In the genomic region with DNA sequence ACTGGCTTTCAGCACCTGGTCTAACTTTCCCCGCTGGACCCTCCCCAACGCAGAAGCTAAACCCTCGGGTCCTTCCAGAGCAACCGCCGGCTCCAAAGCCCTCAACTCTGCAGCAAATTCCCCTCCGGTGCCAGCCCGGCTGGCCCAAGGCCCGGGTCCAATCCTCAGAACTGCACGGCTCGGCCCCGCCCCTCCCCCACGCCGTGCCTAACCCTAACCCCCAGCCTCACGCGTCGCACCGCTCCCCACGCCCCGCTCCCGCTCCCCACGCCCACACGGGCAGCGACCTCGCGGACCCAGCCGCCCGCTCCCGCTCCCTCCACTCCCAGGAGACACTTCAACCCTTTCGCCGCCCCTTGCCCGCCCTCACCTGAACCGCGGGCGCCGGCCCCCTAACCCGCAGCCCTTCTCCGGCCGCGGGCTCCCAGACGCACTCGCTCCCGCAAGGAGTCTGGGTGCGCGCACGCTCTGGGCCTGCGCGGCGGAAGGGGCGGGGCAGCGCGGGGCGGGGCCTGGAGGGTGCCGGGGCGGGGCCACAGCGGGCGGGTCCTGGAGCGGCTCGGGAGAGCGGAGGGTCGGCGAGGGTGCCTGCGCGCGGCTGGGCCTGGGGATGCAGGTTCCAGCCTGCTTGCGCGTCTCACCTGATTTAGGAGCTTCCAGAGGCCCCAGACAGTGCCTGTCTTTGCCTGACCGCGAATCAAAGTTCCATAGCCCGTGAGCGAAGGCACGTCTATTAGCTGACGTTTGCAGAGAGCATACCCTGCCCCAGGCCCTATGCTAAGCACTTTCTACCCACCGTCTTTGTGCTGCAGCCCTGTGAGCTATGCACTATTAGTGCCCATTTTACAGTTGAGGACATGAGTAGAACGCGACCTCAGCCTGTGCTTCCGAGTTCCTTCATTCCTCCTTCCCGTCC, we compare ENCODE assay signal across 1 cellular context.
TF ChIP-seq lines count a peak whose summit lies in the region.

A gene (minus strand): TSS at position 453 of the 916 bp plus-strand sequence. CDS start 2,729 bp downstream, outside the sequence.

TF ChIP-seq in HepG2, 621 proteins besides CTCF, POLR2A, EP300 and RAD21 (continued from another document and continues in another):
- TF ChIP-seq, protein P1, sequence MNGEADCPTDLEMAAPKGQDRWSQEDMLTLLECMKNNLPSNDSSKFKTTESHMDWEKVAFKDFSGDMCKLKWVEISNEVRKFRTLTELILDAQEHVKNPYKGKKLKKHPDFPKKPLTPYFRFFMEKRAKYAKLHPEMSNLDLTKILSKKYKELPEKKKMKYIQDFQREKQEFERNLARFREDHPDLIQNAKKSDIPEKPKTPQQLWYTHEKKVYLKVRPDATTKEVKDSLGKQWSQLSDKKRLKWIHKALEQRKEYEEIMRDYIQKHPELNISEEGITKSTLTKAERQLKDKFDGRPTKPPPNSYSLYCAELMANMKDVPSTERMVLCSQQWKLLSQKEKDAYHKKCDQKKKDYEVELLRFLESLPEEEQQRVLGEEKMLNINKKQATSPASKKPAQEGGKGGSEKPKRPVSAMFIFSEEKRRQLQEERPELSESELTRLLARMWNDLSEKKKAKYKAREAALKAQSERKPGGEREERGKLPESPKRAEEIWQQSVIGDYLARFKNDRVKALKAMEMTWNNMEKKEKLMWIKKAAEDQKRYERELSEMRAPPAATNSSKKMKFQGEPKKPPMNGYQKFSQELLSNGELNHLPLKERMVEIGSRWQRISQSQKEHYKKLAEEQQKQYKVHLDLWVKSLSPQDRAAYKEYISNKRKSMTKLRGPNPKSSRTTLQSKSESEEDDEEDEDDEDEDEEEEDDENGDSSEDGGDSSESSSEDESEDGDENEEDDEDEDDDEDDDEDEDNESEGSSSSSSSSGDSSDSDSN (CRISPR knock-in tag; IDR thresholded peaks at IDR 0.05), result peak; percentile 13; the same call in 1 of the 2 replicates
- TF ChIP-seq, protein P2, sequence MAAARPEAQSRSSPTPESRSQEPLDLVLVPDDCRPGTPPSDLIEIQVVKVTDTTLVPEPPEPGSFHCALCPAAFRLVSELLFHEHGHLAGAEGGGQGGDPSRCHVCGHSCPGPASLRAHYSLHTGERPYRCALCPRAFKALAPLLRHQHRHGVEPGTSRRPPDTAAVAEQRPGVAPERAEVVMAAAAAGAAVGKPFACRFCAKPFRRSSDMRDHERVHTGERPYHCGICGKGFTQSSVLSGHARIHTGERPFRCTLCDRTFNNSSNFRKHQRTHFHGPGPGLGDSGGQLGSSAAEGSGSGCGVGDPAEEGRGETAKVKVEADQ (CRISPR knock-in tag; IDR thresholded peaks at IDR 0.05; ENCODE audit: borderline replicate concordance), result no peak
- TF ChIP-seq KMT2A (CRISPR knock-in tag; IDR thresholded peaks at IDR 0.05) (peak; percentile 39; the same call in 1 of the 2 replicates), HOXA3 (CRISPR knock-in tag; IDR thresholded peaks at IDR 0.05) (0 out of 2 replicates have a peak, but pooled peaks have one; percentile 21), ZNF556 (CRISPR knock-in tag; IDR thresholded peaks at IDR 0.05; ENCODE audit: borderline replicate concordance) (peak; percentile 79; the same call in 1 of the 2 replicates), IRF2 (CRISPR knock-in tag; IDR thresholded peaks at IDR 0.05) (no peak), ZNF816 (CRISPR knock-in tag; IDR thresholded peaks at IDR 0.05; ENCODE audit: borderline replicate concordance) (peak; percentile 67; the same call in 1 of the 2 replicates), ZNF383 (CRISPR knock-in tag; IDR thresholded peaks at IDR 0.05; ENCODE audit: borderline replicate concordance) (no peak), MTA1 (CRISPR knock-in tag; IDR thresholded peaks at IDR 0.05; ENCODE audit: borderline replicate concordance) (no peak), ZNF724P (CRISPR knock-in tag; IDR thresholded peaks at IDR 0.05; ENCODE audit: borderline replicate concordance) (0 out of 2 replicates have a peak, but pooled peaks have one; percentile 26), SRSF4 (IDR thresholded peaks at IDR 0.05; ENCODE audit: low read depth, low read length, poor library complexity, severe bottlenecking) (no peak), NFATC3 (CRISPR knock-in tag; IDR thresholded peaks at IDR 0.05) (no peak), BRCA1 (CRISPR knock-in tag; IDR thresholded peaks at IDR 0.05) (no peak), ZBTB42 (CRISPR knock-in tag; IDR thresholded peaks at IDR 0.05) (no peak), CENPT (CRISPR knock-in tag; IDR thresholded peaks at IDR 0.05; ENCODE audit: low read depth) (no peak), RBM39 (IDR thresholded peaks at IDR 0.05; ENCODE audit: low read depth, low read length, poor library complexity, severe bottlenecking) (no peak), MAFK (conservative IDR thresholded peaks at IDR 0.05 in 1 of 2, IDR thresholded peaks at IDR 0.05 in 1 of 2; ENCODE audit: low read length in 2 of 2) (0 out of 4 replicates have a peak, but pooled peaks have one; percentile 7 to 19), ZNF788 (CRISPR knock-in tag; IDR thresholded peaks at IDR 0.05; ENCODE audit: borderline replicate concordance) (peak; percentile 55; the same call in 1 of the 2 replicates), DNMT1 (CRISPR knock-in tag; IDR thresholded peaks at IDR 0.05) (peak; percentile 33; the same call in 1 of the 2 replicates)
- TF ChIP-seq, protein P3, sequence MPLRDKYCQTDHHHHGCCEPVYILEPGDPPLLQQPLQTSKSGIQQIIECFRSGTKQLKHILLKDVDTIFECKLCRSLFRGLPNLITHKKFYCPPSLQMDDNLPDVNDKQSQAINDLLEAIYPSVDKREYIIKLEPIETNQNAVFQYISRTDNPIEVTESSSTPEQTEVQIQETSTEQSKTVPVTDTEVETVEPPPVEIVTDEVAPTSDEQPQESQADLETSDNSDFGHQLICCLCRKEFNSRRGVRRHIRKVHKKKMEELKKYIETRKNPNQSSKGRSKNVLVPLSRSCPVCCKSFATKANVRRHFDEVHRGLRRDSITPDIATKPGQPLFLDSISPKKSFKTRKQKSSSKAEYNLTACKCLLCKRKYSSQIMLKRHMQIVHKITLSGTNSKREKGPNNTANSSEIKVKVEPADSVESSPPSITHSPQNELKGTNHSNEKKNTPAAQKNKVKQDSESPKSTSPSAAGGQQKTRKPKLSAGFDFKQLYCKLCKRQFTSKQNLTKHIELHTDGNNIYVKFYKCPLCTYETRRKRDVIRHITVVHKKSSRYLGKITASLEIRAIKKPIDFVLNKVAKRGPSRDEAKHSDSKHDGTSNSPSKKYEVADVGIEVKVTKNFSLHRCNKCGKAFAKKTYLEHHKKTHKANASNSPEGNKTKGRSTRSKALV (CRISPR knock-in tag; IDR thresholded peaks at IDR 0.05), result peak; percentile 40; the same call in 1 of the 2 replicates
- TF ChIP-seq, protein P4, sequence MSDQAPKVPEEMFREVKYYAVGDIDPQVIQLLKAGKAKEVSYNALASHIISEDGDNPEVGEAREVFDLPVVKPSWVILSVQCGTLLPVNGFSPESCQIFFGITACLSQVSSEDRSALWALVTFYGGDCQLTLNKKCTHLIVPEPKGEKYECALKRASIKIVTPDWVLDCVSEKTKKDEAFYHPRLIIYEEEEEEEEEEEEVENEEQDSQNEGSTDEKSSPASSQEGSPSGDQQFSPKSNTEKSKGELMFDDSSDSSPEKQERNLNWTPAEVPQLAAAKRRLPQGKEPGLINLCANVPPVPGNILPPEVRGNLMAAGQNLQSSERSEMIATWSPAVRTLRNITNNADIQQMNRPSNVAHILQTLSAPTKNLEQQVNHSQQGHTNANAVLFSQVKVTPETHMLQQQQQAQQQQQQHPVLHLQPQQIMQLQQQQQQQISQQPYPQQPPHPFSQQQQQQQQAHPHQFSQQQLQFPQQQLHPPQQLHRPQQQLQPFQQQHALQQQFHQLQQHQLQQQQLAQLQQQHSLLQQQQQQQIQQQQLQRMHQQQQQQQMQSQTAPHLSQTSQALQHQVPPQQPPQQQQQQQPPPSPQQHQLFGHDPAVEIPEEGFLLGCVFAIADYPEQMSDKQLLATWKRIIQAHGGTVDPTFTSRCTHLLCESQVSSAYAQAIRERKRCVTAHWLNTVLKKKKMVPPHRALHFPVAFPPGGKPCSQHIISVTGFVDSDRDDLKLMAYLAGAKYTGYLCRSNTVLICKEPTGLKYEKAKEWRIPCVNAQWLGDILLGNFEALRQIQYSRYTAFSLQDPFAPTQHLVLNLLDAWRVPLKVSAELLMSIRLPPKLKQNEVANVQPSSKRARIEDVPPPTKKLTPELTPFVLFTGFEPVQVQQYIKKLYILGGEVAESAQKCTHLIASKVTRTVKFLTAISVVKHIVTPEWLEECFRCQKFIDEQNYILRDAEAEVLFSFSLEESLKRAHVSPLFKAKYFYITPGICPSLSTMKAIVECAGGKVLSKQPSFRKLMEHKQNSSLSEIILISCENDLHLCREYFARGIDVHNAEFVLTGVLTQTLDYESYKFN (CRISPR knock-in tag; conservative IDR thresholded peaks at IDR 0.05), result no peak; the same call in 1 of the 2 replicates
- TF ChIP-seq, protein P5, sequence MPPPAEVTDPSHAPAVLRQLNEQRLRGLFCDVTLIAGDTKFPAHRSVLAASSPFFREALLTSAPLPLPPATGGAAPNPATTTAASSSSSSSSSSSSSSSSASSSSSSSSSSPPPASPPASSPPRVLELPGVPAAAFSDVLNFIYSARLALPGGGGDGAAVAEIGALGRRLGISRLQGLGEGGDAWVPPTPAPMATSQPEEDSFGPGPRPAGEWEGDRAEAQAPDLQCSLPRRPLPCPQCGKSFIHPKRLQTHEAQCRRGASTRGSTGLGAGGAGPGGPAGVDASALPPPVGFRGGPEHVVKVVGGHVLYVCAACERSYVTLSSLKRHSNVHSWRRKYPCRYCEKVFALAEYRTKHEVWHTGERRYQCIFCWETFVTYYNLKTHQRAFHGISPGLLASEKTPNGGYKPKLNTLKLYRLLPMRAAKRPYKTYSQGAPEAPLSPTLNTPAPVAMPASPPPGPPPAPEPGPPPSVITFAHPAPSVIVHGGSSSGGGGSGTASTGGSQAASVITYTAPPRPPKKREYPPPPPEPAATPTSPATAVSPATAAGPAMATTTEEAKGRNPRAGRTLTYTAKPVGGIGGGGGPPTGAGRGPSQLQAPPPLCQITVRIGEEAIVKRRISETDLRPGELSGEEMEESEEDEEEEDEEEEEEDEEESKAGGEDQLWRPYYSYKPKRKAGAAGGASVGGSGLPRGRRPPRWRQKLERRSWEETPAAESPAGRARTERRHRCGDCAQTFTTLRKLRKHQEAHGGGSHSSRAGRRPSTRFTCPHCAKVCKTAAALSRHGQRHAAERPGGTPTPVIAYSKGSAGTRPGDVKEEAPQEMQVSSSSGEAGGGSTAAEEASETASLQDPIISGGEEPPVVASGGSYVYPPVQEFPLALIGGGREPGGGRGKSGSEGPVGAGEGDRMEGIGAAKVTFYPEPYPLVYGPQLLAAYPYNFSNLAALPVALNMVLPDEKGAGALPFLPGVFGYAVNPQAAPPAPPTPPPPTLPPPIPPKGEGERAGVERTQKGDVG (CRISPR knock-in tag; IDR thresholded peaks at IDR 0.05; ENCODE audit: borderline replicate concordance), result no peak
- TF ChIP-seq, protein P6, sequence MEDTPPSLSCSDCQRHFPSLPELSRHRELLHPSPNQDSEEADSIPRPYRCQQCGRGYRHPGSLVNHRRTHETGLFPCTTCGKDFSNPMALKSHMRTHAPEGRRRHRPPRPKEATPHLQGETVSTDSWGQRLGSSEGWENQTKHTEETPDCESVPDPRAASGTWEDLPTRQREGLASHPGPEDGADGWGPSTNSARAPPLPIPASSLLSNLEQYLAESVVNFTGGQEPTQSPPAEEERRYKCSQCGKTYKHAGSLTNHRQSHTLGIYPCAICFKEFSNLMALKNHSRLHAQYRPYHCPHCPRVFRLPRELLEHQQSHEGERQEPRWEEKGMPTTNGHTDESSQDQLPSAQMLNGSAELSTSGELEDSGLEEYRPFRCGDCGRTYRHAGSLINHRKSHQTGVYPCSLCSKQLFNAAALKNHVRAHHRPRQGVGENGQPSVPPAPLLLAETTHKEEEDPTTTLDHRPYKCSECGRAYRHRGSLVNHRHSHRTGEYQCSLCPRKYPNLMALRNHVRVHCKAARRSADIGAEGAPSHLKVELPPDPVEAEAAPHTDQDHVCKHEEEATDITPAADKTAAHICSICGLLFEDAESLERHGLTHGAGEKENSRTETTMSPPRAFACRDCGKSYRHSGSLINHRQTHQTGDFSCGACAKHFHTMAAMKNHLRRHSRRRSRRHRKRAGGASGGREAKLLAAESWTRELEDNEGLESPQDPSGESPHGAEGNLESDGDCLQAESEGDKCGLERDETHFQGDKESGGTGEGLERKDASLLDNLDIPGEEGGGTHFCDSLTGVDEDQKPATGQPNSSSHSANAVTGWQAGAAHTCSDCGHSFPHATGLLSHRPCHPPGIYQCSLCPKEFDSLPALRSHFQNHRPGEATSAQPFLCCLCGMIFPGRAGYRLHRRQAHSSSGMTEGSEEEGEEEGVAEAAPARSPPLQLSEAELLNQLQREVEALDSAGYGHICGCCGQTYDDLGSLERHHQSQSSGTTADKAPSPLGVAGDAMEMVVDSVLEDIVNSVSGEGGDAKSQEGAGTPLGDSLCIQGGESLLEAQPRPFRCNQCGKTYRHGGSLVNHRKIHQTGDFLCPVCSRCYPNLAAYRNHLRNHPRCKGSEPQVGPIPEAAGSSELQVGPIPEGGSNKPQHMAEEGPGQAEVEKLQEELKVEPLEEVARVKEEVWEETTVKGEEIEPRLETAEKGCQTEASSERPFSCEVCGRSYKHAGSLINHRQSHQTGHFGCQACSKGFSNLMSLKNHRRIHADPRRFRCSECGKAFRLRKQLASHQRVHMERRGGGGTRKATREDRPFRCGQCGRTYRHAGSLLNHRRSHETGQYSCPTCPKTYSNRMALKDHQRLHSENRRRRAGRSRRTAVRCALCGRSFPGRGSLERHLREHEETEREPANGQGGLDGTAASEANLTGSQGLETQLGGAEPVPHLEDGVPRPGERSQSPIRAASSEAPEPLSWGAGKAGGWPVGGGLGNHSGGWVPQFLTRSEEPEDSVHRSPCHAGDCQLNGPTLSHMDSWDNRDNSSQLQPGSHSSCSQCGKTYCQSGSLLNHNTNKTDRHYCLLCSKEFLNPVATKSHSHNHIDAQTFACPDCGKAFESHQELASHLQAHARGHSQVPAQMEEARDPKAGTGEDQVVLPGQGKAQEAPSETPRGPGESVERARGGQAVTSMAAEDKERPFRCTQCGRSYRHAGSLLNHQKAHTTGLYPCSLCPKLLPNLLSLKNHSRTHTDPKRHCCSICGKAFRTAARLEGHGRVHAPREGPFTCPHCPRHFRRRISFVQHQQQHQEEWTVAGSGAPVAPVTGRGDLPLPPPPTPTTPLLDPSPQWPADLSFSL (CRISPR knock-in tag; IDR thresholded peaks at IDR 0.05), result no peak
- TF ChIP-seq, protein P7, sequence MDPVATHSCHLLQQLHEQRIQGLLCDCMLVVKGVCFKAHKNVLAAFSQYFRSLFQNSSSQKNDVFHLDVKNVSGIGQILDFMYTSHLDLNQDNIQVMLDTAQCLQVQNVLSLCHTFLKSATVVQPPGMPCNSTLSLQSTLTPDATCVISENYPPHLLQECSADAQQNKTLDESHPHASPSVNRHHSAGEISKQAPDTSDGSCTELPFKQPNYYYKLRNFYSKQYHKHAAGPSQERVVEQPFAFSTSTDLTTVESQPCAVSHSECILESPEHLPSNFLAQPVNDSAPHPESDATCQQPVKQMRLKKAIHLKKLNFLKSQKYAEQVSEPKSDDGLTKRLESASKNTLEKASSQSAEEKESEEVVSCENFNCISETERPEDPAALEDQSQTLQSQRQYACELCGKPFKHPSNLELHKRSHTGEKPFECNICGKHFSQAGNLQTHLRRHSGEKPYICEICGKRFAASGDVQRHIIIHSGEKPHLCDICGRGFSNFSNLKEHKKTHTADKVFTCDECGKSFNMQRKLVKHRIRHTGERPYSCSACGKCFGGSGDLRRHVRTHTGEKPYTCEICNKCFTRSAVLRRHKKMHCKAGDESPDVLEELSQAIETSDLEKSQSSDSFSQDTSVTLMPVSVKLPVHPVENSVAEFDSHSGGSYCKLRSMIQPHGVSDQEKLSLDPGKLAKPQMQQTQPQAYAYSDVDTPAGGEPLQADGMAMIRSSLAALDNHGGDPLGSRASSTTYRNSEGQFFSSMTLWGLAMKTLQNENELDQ (CRISPR knock-in tag; IDR thresholded peaks at IDR 0.05; ENCODE audit: borderline replicate concordance), result no peak
